1 cellular context compared by ENCODE assay signal in the genomic region with DNA sequence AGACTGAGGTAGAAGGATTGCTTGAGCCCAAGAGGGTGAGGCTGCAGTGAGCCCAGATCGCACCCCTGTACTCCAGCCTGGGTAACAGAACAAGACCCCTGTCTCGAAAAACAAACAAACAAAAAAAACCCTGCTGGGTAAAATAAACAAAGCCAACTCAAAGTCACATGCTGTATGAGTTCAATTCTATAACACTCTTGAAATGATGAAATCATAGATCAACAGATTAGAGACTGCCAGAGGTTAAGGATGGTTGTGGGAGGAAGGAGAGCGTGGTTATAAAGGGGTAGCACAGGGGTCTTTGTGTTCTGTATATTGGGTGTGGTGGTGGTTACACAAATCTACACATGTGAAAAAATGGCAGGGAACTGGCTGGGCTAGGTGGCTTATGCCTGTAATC.
TF ChIP-seq lines count a peak whose summit lies in the region.

No MANE protein-coding gene starts in this region.

TF ChIP-seq in HEK293, 187 proteins besides CTCF, POLR2A, EP300 and RAD21 (continued from another document):
- TF ChIP-seq, protein P1, sequence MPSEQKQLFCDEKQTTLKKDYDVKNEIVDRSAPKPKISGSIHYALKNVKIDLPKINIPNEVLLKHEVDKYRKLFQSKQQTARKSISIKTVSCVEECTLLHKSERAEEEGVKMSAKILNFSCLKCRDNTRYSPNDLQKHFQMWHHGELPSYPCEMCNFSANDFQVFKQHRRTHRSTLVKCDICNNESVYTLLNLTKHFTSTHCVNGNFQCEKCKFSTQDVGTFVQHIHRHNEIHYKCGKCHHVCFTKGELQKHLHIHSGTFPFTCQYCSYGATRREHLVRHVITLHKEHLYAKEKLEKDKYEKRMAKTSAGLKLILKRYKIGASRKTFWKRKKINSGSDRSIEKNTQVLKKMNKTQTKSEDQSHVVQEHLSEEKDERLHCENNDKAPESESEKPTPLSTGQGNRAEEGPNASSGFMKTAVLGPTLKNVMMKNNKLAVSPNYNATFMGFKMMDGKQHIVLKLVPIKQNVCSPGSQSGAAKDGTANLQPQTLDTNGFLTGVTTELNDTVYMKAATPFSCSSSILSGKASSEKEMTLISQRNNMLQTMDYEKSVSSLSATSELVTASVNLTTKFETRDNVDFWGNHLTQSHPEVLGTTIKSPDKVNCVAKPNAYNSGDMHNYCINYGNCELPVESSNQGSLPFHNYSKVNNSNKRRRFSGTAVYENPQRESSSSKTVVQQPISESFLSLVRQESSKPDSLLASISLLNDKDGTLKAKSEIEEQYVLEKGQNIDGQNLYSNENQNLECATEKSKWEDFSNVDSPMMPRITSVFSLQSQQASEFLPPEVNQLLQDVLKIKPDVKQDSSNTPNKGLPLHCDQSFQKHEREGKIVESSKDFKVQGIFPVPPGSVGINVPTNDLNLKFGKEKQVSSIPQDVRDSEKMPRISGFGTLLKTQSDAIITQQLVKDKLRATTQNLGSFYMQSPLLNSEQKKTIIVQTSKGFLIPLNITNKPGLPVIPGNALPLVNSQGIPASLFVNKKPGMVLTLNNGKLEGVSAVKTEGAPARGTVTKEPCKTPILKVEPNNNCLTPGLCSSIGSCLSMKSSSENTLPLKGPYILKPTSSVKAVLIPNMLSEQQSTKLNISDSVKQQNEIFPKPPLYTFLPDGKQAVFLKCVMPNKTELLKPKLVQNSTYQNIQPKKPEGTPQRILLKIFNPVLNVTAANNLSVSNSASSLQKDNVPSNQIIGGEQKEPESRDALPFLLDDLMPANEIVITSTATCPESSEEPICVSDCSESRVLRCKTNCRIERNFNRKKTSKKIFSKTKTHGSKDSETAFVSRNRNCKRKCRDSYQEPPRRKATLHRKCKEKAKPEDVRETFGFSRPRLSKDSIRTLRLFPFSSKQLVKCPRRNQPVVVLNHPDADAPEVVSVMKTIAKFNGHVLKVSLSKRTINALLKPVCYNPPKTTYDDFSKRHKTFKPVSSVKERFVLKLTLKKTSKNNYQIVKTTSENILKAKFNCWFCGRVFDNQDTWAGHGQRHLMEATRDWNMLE (tag by site-specific recombination; conservative IDR thresholded peaks at IDR 0.05; ENCODE audit: low read depth): peak; percentile 25; the same call in 1 of the 2 replicates
- TF ChIP-seq SETDB1 (IDR thresholded peaks at IDR 0.05; ENCODE audit: insufficient read length, low read length) (no peak), ZNF664 (tag by site-specific recombination; IDR thresholded peaks at IDR 0.05) (no peak), ZNF302 (tag by site-specific recombination; IDR thresholded peaks at IDR 0.05; ENCODE audit: low read depth) (no peak), ZNF24 (tag by site-specific recombination; IDR thresholded peaks at IDR 0.05) (peak; percentile 63), TRIM28 (IDR thresholded peaks at IDR 0.05; ENCODE audit: borderline replicate concordance, low read length) (peak; percentile 26; the same call in 1 of the 2 replicates), ZFP3 (tag by site-specific recombination; IDR thresholded peaks at IDR 0.05; ENCODE audit: low read depth) (no peak), KLF9 (tag by site-specific recombination; IDR thresholded peaks at IDR 0.05; ENCODE audit: low read depth) (no peak), ZNF248 (tag by site-specific recombination; IDR thresholded peaks at IDR 0.05) (no peak), MEIS1 (CRISPR knock-in tag; IDR thresholded peaks at IDR 0.05; ENCODE audit: borderline replicate concordance) (no peak), ZNF366 (tag by site-specific recombination; conservative IDR thresholded peaks at IDR 0.05) (peak; percentile 61), ZBTB48 (tag by site-specific recombination; IDR thresholded peaks at IDR 0.05) (0 out of 2 replicates have a peak, but pooled peaks have one; percentile 21), ZNF341 (tag by site-specific recombination; IDR thresholded peaks at IDR 0.05; ENCODE audit: low read depth) (no peak), ZNF621 (tag by site-specific recombination; IDR thresholded peaks at IDR 0.05) (no peak), YY1 (tag by site-specific recombination; IDR thresholded peaks at IDR 0.05) (no peak), ZNF335 (tag by site-specific recombination; conservative IDR thresholded peaks at IDR 0.05) (peak; percentile 28; the same call in 1 of the 2 replicates), ZNF791 (tag by site-specific recombination; IDR thresholded peaks at IDR 0.05) (no peak), ZNF433 (tag by site-specific recombination; IDR thresholded peaks at IDR 0.05; ENCODE audit: low read depth) (no peak), ZBTB21 (tag by site-specific recombination; IDR thresholded peaks at IDR 0.05) (0 out of 2 replicates have a peak, but pooled peaks have one; percentile 36), ZNF521 (tag by site-specific recombination; IDR thresholded peaks at IDR 0.05) (no peak), GLIS1 (tag by site-specific recombination; IDR thresholded peaks at IDR 0.05) (peak; percentile 69), ZNF211 (tag by site-specific recombination; IDR thresholded peaks at IDR 0.05; ENCODE audit: low read depth) (no peak), ZNF785 (tag by site-specific recombination; IDR thresholded peaks at IDR 0.05) (no peak), HOXC10 (CRISPR knock-in tag; IDR thresholded peaks at IDR 0.05) (no peak), ZNF629 (tag by site-specific recombination; IDR thresholded peaks at IDR 0.05) (peak; percentile 65)
- TF ChIP-seq, protein P2, sequence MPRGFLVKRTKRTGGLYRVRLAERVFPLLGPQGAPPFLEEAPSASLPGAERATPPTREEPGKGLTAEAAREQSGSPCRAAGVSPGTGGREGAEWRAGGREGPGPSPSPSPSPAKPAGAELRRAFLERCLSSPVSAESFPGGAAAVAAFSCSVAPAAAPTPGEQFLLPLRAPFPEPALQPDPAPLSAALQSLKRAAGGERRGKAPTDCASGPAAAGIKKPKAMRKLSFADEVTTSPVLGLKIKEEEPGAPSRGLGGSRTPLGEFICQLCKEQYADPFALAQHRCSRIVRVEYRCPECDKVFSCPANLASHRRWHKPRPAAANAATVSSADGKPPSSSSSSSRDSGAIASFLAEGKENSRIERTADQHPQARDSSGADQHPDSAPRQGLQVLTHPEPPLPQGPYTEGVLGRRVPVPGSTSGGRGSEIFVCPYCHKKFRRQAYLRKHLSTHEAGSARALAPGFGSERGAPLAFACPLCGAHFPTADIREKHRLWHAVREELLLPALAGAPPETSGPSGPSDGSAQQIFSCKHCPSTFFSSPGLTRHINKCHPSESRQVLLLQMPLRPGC (tag by site-specific recombination; IDR thresholded peaks at IDR 0.05): no peak
- TF ChIP-seq, protein P3, sequence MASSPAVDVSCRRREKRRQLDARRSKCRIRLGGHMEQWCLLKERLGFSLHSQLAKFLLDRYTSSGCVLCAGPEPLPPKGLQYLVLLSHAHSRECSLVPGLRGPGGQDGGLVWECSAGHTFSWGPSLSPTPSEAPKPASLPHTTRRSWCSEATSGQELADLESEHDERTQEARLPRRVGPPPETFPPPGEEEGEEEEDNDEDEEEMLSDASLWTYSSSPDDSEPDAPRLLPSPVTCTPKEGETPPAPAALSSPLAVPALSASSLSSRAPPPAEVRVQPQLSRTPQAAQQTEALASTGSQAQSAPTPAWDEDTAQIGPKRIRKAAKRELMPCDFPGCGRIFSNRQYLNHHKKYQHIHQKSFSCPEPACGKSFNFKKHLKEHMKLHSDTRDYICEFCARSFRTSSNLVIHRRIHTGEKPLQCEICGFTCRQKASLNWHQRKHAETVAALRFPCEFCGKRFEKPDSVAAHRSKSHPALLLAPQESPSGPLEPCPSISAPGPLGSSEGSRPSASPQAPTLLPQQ (tag by site-specific recombination; IDR thresholded peaks at IDR 0.05): peak; percentile 65
- TF ChIP-seq, protein P4, sequence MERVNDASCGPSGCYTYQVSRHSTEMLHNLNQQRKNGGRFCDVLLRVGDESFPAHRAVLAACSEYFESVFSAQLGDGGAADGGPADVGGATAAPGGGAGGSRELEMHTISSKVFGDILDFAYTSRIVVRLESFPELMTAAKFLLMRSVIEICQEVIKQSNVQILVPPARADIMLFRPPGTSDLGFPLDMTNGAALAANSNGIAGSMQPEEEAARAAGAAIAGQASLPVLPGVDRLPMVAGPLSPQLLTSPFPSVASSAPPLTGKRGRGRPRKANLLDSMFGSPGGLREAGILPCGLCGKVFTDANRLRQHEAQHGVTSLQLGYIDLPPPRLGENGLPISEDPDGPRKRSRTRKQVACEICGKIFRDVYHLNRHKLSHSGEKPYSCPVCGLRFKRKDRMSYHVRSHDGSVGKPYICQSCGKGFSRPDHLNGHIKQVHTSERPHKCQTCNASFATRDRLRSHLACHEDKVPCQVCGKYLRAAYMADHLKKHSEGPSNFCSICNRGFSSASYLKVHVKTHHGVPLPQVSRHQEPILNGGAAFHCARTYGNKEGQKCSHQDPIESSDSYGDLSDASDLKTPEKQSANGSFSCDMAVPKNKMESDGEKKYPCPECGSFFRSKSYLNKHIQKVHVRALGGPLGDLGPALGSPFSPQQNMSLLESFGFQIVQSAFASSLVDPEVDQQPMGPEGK (tag by site-specific recombination; IDR thresholded peaks at IDR 0.05): peak; percentile 56; the same call in 1 of the 2 replicates
- TF ChIP-seq, protein P5, sequence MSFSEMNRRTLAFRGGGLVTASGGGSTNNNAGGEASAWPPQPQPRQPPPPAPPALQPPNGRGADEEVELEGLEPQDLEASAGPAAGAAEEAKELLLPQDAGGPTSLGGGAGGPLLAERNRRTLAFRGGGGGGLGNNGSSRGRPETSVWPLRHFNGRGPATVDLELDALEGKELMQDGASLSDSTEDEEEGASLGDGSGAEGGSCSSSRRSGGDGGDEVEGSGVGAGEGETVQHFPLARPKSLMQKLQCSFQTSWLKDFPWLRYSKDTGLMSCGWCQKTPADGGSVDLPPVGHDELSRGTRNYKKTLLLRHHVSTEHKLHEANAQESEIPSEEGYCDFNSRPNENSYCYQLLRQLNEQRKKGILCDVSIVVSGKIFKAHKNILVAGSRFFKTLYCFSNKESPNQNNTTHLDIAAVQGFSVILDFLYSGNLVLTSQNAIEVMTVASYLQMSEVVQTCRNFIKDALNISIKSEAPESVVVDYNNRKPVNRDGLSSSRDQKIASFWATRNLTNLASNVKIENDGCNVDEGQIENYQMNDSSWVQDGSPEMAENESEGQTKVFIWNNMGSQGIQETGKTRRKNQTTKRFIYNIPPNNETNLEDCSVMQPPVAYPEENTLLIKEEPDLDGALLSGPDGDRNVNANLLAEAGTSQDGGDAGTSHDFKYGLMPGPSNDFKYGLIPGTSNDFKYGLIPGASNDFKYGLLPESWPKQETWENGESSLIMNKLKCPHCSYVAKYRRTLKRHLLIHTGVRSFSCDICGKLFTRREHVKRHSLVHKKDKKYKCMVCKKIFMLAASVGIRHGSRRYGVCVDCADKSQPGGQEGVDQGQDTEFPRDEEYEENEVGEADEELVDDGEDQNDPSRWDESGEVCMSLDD (tag by site-specific recombination; IDR thresholded peaks at IDR 0.05): 0 out of 2 replicates have a peak, but pooled peaks have one; percentile 23
